In the genomic region with DNA sequence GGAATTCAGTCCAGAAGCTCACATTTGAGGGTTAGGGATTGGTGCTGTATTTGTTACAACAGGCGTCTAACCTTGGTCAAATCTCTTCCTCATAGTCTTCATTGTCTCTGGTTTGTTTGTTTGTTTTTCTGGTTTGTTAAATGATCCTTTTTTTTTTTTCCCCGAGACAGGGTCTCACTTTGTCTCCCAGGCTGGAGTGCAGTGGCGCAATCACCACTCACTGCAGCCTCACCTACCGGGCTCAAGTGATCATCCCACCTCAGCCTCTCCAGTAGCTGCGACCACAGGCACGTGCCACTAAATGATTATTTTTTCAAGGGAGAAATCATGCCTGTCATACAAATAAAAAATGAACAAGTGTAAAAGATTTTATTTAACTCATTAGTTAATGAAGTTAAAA, we compare ENCODE assay signal across 1 cellular context.
TF ChIP-seq lines count a peak whose summit lies in the region.

No MANE protein-coding gene starts in this region.

TF ChIP-seq in HepG2, 621 proteins besides CTCF, POLR2A, EP300 and RAD21 (continued from another document):
- TF ChIP-seq, protein P1, sequence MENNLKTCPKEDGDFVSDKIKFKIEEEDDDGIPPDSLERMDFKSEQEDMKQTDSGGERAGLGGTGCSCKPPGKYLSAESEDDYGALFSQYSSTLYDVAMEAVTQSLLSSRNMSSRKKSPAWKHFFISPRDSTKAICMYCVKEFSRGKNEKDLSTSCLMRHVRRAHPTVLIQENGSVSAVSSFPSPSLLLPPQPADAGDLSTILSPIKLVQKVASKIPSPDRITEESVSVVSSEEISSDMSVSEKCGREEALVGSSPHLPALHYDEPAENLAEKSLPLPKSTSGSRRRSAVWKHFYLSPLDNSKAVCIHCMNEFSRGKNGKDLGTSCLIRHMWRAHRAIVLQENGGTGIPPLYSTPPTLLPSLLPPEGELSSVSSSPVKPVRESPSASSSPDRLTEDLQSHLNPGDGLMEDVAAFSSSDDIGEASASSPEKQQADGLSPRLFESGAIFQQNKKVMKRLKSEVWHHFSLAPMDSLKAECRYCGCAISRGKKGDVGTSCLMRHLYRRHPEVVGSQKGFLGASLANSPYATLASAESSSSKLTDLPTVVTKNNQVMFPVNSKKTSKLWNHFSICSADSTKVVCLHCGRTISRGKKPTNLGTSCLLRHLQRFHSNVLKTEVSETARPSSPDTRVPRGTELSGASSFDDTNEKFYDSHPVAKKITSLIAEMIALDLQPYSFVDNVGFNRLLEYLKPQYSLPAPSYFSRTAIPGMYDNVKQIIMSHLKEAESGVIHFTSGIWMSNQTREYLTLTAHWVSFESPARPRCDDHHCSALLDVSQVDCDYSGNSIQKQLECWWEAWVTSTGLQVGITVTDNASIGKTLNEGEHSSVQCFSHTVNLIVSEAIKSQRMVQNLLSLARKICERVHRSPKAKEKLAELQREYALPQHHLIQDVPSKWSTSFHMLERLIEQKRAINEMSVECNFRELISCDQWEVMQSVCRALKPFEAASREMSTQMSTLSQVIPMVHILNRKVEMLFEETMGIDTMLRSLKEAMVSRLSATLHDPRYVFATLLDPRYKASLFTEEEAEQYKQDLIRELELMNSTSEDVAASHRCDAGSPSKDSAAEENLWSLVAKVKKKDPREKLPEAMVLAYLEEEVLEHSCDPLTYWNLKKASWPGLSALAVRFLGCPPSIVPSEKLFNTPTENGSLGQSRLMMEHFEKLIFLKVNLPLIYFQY (CRISPR knock-in tag; IDR thresholded peaks at IDR 0.05; ENCODE audit: borderline replicate concordance): no peak
- TF ChIP-seq SOX5 (CRISPR knock-in tag; IDR thresholded peaks at IDR 0.05; ENCODE audit: borderline replicate concordance) (peak; percentile 71), ZNF816 (CRISPR knock-in tag; IDR thresholded peaks at IDR 0.05; ENCODE audit: borderline replicate concordance) (no peak)
- TF ChIP-seq, protein P2, sequence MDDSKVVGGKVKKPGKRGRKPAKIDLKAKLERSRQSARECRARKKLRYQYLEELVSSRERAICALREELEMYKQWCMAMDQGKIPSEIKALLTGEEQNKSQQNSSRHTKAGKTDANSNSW (CRISPR knock-in tag; IDR thresholded peaks at IDR 0.05; ENCODE audit: borderline replicate concordance): no peak
